Comparison of ENCODE assay signal across 2 cellular contexts in genomic region chr4:6568689-6569332, GRCh38.
TF ChIP-seq lines count a peak whose summit lies in the region.

No MANE protein-coding gene starts in this region.

TF ChIP-seq in SK-N-SH treated with all-trans-retinoic acid at 6 μM for 48 hours, 23 proteins besides CTCF, POLR2A, EP300 and RAD21 (continued from another document):
- TF ChIP-seq CSRNP3 (CRISPR knock-in tag; IDR thresholded peaks at IDR 0.05), result no peak

TF ChIP-seq in WTC11, 78 proteins besides CTCF, POLR2A, EP300 and RAD21 (continued from another document):
- no peak for TF ChIP-seq ZNF532 (CRISPR knock-in tag; IDR thresholded peaks at IDR 0.05; ENCODE audit: borderline replicate concordance)
- no peak for TF ChIP-seq GRHL2 (CRISPR knock-in tag; IDR thresholded peaks at IDR 0.05; ENCODE audit: insufficient replicate concordance, severe bottlenecking)
